8 cellular contexts compared by ENCODE assay signal in the genomic region with DNA sequence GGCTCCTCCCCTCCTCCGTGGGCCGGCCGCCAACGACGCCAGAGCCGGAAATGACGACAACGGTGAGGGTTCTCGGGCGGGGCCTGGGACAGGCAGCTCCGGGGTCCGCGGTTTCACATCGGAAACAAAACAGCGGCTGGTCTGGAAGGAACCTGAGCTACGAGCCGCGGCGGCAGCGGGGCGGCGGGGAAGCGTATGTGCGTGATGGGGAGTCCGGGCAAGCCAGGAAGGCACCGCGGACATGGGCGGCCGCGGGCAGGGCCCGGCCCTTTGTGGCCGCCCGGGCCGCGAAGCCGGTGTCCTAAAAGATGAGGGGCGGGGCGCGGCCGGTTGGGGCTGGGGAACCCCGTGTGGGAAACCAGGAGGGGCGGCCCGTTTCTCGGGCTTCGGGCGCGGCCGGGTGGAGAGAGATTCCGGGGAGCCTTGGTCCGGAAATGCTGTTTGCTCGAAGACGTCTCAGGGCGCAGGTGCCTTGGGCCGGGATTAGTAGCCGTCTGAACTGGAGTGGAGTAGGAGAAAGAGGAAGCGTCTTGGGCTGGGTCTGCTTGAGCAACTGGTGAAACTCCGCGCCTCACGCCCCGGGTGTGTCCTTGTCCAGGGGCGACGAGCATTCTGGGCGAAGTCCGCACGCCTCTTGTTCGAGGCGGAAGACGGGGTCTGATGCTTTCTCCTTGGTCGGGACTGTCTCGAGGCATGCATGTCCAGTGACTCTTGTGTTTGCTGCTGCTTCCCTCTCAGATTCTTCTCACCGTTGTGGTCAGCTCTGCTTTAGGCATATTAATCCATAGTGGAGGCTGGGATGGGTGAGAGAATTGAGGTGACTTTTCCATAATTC. TPM values are rescaled to one million over a fixed set of nuclear protein-coding genes. Genes with fewer than 3 reads are reported as not detected.
DNase-seq lines count a peak whose midpoint lies in the region; ATAC-seq and TF ChIP-seq lines count a peak whose summit lies in the region.

A gene (plus strand): TSS at position 121 of the 835 bp plus-strand sequence. CDS start 11,513 bp downstream, outside the sequence.

- H3K9me3 ChIP-seq in psoas muscle = no peaks in the 10 kb centered on the region

- H3K27me3 ChIP-seq in psoas muscle (ENCODE audit: insufficient read depth in 3 of 3, low read length in 2 of 3) = no peaks in the 10 kb centered on the region

- DNase-seq in NCI-H1930 (lab: John Stamatoyannopoulos, UW) = peak; percentile 85 to 86
- DNase-seq in anterior cingulate cortex (lab: John Stamatoyannopoulos, UW) = peak; percentile 61 to 99 (median 95)
- peak; percentile 96 for DNase-seq in left ventricle myocardium superior
- DNase-seq in psoas muscle = peak; percentile 93 to 97

- intact Hi-C loops in T-helper 2 cell treated with Interferon-gamma antibody and Interleukin-4, amounts not matched to agents 100 ng/mL and 5 ng/mL, for 36 hours (cut with micrococcal nuclease) = loop anchor here (1.0 to 5.0 kb wide), 2 partner anchors 78 to 751 kb away; a partner anchor contains a TSS
- intact Hi-C loops in left ventricle myocardium superior (cut with micrococcal nuclease) (no loop called here), psoas muscle (cut with DNase I) (no loop called here)

- H3K36me3 ChIP-seq in psoas muscle (ENCODE audit: insufficient read depth in 1 of 2, low read depth in 1 of 2) (no peaks in the 10 kb centered on the region), urinary bladder (ENCODE audit: insufficient read depth) (no peaks in the 10 kb centered on the region)

- peak within 1 kb of the TSS; percentile 97 for H3K4me3 ChIP-seq in psoas muscle
- H3K4me3 ChIP-seq in urinary bladder (ENCODE audit: low read depth, low read length) = peak within 1 kb of the TSS; percentile 78

- peaks cover 10% of the 10 kb centered on the region for H3K4me1 ChIP-seq in psoas muscle
- no peaks in the 10 kb centered on the region for H3K4me1 ChIP-seq in urinary bladder (ENCODE audit: insufficient read depth)

- ATAC-seq in GM18502 (IDR thresholded peaks at IDR 0.05; ENCODE audit: poor library complexity, unreplicated experiment) (peak; percentile 91), HG02938 (IDR thresholded peaks at IDR 0.05; ENCODE audit: unreplicated experiment) (peak; percentile 75), left ventricle myocardium superior (peak; percentile 99), psoas muscle (peak; percentile 99)

- no peak for TF ChIP-seq CTCF in psoas muscle (IDR thresholded peaks at IDR 0.05)

- H3K27ac ChIP-seq in psoas muscle (peak within 1 kb of the TSS; percentile 90), urinary bladder (ENCODE audit: low read depth) (peak within 1 kb of the TSS; percentile 97)

- WGBS in psoas muscle, 3 donors = 0% methylated on average over 56 to 71 of the region's 71 CpGs
- WGBS in urinary bladder = under 1% methylated on average over 71 of the region's 71 CpGs

RNA-seq across cellular contexts. Expression of the gene that starts here (rescaled TPM):
- total RNA-seq in T-helper 2 cell treated with Interferon-gamma antibody and Interleukin-4, amounts not matched to agents 100 ng/mL and 5 ng/mL, for 36 hours = 43.1 and 44.1 TPM in 2 replicates
- total RNA-seq in left ventricle myocardium superior = 24.1 TPM
- total RNA-seq in psoas muscle = 10 to 100 TPM; 16.5 to 27.4 (median 20.5) TPM
- polyA plus RNA-seq in psoas muscle = 10 to 100 TPM; 14.2 to 32.5 (median 19.1) TPM
- total RNA-seq in urinary bladder = 47.8 TPM
- polyA plus RNA-seq in urinary bladder = 28.7 TPM

Comparison
In these comparisons a context has a peak if more than half of its experiments do, and no peak if none do; other contexts are left out.
1. Peak in every context shown above with its lines: DNase-seq, ATAC-seq, H3K4me3 ChIP-seq and H3K27ac ChIP-seq.